ENCODE assay signal across 8 cellular contexts in genomic region chr20:46406200-46406985, GRCh38. TPM values are rescaled to one million over a fixed set of nuclear protein-coding genes. Genes with fewer than 3 reads are reported as not detected.
A peak's percentile ranks its signal among the peaks of the same experiment; 100 is the strongest.
DNase-seq lines count a peak whose midpoint lies in the region; ATAC-seq, FAIRE-seq and TF ChIP-seq lines count a peak whose summit lies in the region.

TSS of gene ELMO2 (minus strand) at chr20:46406615. CDS start at chr20:46394482, 12,133 bp downstream.

- peak; percentile 80 for ATAC-seq in HG02852 (IDR thresholded peaks at IDR 0.05; ENCODE audit: unreplicated experiment)
- ATAC-seq in left cardiac atrium = peak; percentile 94 to 96

- no peak for TF ChIP-seq POLR2A in GM12892 (IDR thresholded peaks at IDR 0.05; ENCODE audit: low read depth, low read length)
- peak; percentile 69 for TF ChIP-seq POLR2A in prostate gland (IDR thresholded peaks at IDR 0.05)

- H3K4me1 ChIP-seq in prostate gland (replicated peaks) (peaks cover 21% of the 10 kb centered on the region), urinary bladder (ENCODE audit: insufficient read depth) (peaks cover 6% of the 10 kb centered on the region)

- DNase-seq in GM12892 (ENCODE audit: insufficient read length) = peak; percentile 84
- DNase-seq in NCI-H146 (lab: John Stamatoyannopoulos, UW) = peak; percentile 99
- peak; percentile 93 to 96 (median 95) for DNase-seq in T-helper 1 cell
- DNase-seq in amniotic epithelial cell (ENCODE audit: low read depth) = peak; percentile 95
- DNase-seq in left cardiac atrium = peak; percentile 99
- DNase-seq in prostate gland (ENCODE audit: low spot score) = peak; percentile 99

- H3K4me3 ChIP-seq in prostate gland = peak within 1 kb of the TSS; percentile 87 to 95
- H3K4me3 ChIP-seq in urinary bladder (ENCODE audit: low read depth, low read length) = peak within 1 kb of the TSS; percentile 86

- under 1% methylated on average over 60 of the region's 60 CpGs for WGBS in prostate gland
- under 1% methylated on average over 60 of the region's 60 CpGs for WGBS in urinary bladder

- no peaks in the 10 kb centered on the region for H3K36me3 ChIP-seq in prostate gland
- no peaks in the 10 kb centered on the region for H3K36me3 ChIP-seq in urinary bladder (ENCODE audit: insufficient read depth)

- H3K27me3 ChIP-seq in prostate gland (replicated peaks; ENCODE audit: insufficient read depth) = no peaks in the 10 kb centered on the region

- peak in 3 of 4 experiments; percentile 22 to 65 (median 53) for TF ChIP-seq CTCF in prostate gland (IDR thresholded peaks at IDR 0.05)

- peak within 1 kb of the TSS; percentile 98 for H3K27ac ChIP-seq in prostate gland
- H3K27ac ChIP-seq in urinary bladder (ENCODE audit: low read depth) = peak within 1 kb of the TSS; percentile 90

- FAIRE-seq in GM12892 (lab: Jason Lieb, UNC) = no peak

- no peaks in the 10 kb centered on the region for H3K9me3 ChIP-seq in prostate gland

- intact Hi-C loops in left cardiac atrium (cut with DNase I) (no loop called here), prostate gland (cut with DNase I) (no loop called here)

RNA-seq across cellular contexts. Expression of gene ELMO2, which starts in this region (rescaled TPM):
- 18.1 TPM for polyA plus RNA-seq in GM12892 (2012; ENCODE audit: missing spikeins)
- total RNA-seq in left cardiac atrium (10 to 100 TPM; 29.5 to 36.1 TPM), prostate gland (100 to 1,000 TPM in 1 of 2 donors, 10 to 100 TPM in 1; 47.7 to 117 TPM), urinary bladder (41.6 TPM)
- 31.2 TPM for polyA plus RNA-seq in urinary bladder

Comparison
In these comparisons a context has a peak if more than half of its experiments do, and no peak if none do; other contexts are left out.
1. Peak in every context shown above with its lines: DNase-seq, ATAC-seq, H3K4me3 ChIP-seq and H3K27ac ChIP-seq.